1 cellular context compared by ENCODE assay signal in genomic region chr19:48913114-48913513, GRCh38.
A peak's percentile ranks its signal among the peaks of the same experiment; 100 is the strongest.
TF ChIP-seq lines count a peak whose summit lies in the region.

No MANE protein-coding gene starts in this region.

TF ChIP-seq in GM12878, 131 proteins besides CTCF, POLR2A, EP300 and RAD21:
- TF ChIP-seq CBFB (IDR thresholded peaks at IDR 0.05; ENCODE audit: low read depth) (no peak), HCFC1 (IDR thresholded peaks at IDR 0.05; ENCODE audit: low read length) (peak; percentile 90), HSF1 (IDR thresholded peaks at IDR 0.05; ENCODE audit: low read depth, low read length) (no peak), SIX5 (IDR thresholded peaks at IDR 0.05; ENCODE audit: low read depth, low read length, severe bottlenecking) (peak; percentile 96), ATF3 (IDR thresholded peaks at IDR 0.05; ENCODE audit: borderline replicate concordance, extremely low read depth, low read depth, low read length) (0 out of 2 replicates have a peak, but pooled peaks have one; percentile 11), CREM (IDR thresholded peaks at IDR 0.05; ENCODE audit: low read depth) (peak; percentile 47; the same call in 1 of the 2 replicates), SMARCA5 (IDR thresholded peaks at IDR 0.05) (no peak), CHD2 (IDR thresholded peaks at IDR 0.05; ENCODE audit: borderline replicate concordance, low read depth, low read length) (0 out of 2 replicates have a peak, but pooled peaks have one; percentile 18), IKZF1 (conservative IDR thresholded peaks at IDR 0.05) (peak; percentile 55), TARDBP (IDR thresholded peaks at IDR 0.05; ENCODE audit: borderline replicate concordance) (peak; percentile 77; the same call in 1 of the 2 replicates), POLR2AphosphoS5 (IDR thresholded peaks at IDR 0.05; ENCODE audit: low read length) (no peak)
